In genomic region chr2:219289537-219290361, GRCh38 we compare ENCODE assay signal across 9 cellular contexts. TPM values are rescaled to one million over a fixed set of nuclear protein-coding genes. Genes with fewer than 3 reads are reported as not detected.
A peak's percentile ranks its signal among the peaks of the same experiment; 100 is the strongest.
DNase-seq lines count a peak whose midpoint lies in the region; ATAC-seq, FAIRE-seq and TF ChIP-seq lines count a peak whose summit lies in the region.
"Had no signal": no experiment of that assay in that cellular context is flagged by ENCODE, and none has a peak within 500 bp of the region (broad histone marks: within the 10 kb centered on the region; RNA-seq: fewer than 3 reads in every experiment).

No MANE protein-coding gene starts in this region.

- no peaks in the 10 kb centered on the region for H3K9me3 ChIP-seq in thoracic aorta
- H3K9me3 ChIP-seq: neutrophil had no signal

- peaks cover 1% of the 10 kb centered on the region for H3K36me3 ChIP-seq in brain microvascular endothelial cell (replicated peaks)
- H3K36me3 ChIP-seq in thoracic aorta = peaks cover 3% of the 10 kb centered on the region

- H3K4me1 ChIP-seq in thoracic aorta (ENCODE audit: control insufficient read depth in 1 of 2, low read depth in 2 of 2) = peaks cover 8 to 23% of the 10 kb centered on the region in 2 donors

- DNase-seq in HTR-8/SVneo (ENCODE audit: insufficient read length, low spot score) (peak; percentile 51), brain microvascular endothelial cell (peak; percentile 72), iris pigment epithelial cell (ENCODE audit: low read depth) (peak; percentile 88), thoracic aorta (ENCODE audit: low spot score) (peak; percentile 49), NCI-H1048 (lab: John Stamatoyannopoulos, UW) (no peak), GM19240 (ENCODE audit: insufficient read length, low spot score) (no peak)

- H3K4me3 ChIP-seq in brain microvascular endothelial cell (ENCODE audit: low read depth, low read length) (no peak overlapping the region), thoracic aorta (no peak overlapping the region)

- FAIRE-seq in HTR-8/SVneo (lab: Jason Lieb, UNC) = peak; percentile 42

- in situ Hi-C loops in brain microvascular endothelial cell (cut with HindIII; ENCODE audit: low pct_ligation_motif_present, low sequenced_read_pairs) = no loop called here

- H3K27me3 ChIP-seq in brain microvascular endothelial cell (replicated peaks) (no peaks in the 10 kb centered on the region), thoracic aorta (replicated peaks; ENCODE audit: insufficient read depth) (no peaks in the 10 kb centered on the region)

- H3K27ac ChIP-seq in brain microvascular endothelial cell = no peak overlapping the region
- peak overlapping the region; percentile 81 to 82 for H3K27ac ChIP-seq in thoracic aorta
- H3K27ac ChIP-seq: neutrophil had no signal

- ATAC-seq in thoracic aorta (ENCODE audit: insufficient number of reproducible peaks, low FRiP score, low read depth) = peak; percentile 58
- no peak for ATAC-seq in HG03095 (IDR thresholded peaks at IDR 0.05; ENCODE audit: unreplicated experiment)
- ATAC-seq in GM18861 (IDR thresholded peaks at IDR 0.05; ENCODE audit: unreplicated experiment) = no peak

- no peak for TF ChIP-seq CTCF in brain microvascular endothelial cell (IDR thresholded peaks at IDR 0.05; ENCODE audit: low read depth, low read length, missing control alignments)
- no peak for TF ChIP-seq CTCF in thoracic aorta (IDR thresholded peaks at IDR 0.05)

RNA-seq across cellular contexts. Expression of gene DNAJB2, which starts 10.6 kb away (rescaled TPM):
- total RNA-seq in thoracic aorta = 10 to 100 TPM; 56.9 to 61.2 TPM

RNA-seq across cellular contexts. Expression of gene PTPRN, which starts 19.5 kb away (rescaled TPM):
- total RNA-seq in thoracic aorta = not detected

RNA-seq across cellular contexts. Expression of gene TUBA4A, which starts 36.0 kb away (rescaled TPM):
- 10 to 100 TPM; 20.4 to 84.6 TPM for total RNA-seq in thoracic aorta

RNA-seq across cellular contexts. Expression of gene TUBA4B, which starts 36.7 kb away (rescaled TPM):
- not detected for total RNA-seq in thoracic aorta

RNA-seq across cellular contexts. Expression of gene RESP18, which starts 42.8 kb away (rescaled TPM):
- not detected for total RNA-seq in thoracic aorta

Comparison
In these comparisons a context has a peak if more than half of its experiments do, and no peak if none do; other contexts are left out.
1. DNase-seq: peak in HTR-8/SVneo (single experiment), brain microvascular endothelial cell (single experiment), iris pigment epithelial cell (single experiment) and thoracic aorta (single experiment); none in NCI-H1048 (single experiment) and GM19240 (single experiment).